In genomic region chr7:75442101-75442464, GRCh38 we compare ENCODE assay signal across 9 cellular contexts. TPM values are rescaled to one million over a fixed set of nuclear protein-coding genes. Genes with fewer than 3 reads are reported as not detected.
DNase-seq lines count a peak whose midpoint lies in the region; ATAC-seq, FAIRE-seq and TF ChIP-seq lines count a peak whose summit lies in the region.
"Not testable (repeated sequence)": the region's sequence is repeated elsewhere in the genome, so short reads cannot be mapped to it uniquely, and the experiment has no call there.
"Had no signal": no experiment of that assay in that cellular context is flagged by ENCODE, and none has a peak within 500 bp of the region (broad histone marks: within the 10 kb centered on the region; RNA-seq: fewer than 3 reads in every experiment).

No MANE protein-coding gene starts in this region.

- POLR2A ChIA-PET in WTC11 (lab: Charles Lee), result not testable (repeated sequence)

- not testable (repeated sequence) for H3K9me3 Mint-ChIP-seq in WTC11, nephron progenitor cell

- not testable (repeated sequence) for H3K4me1 Mint-ChIP-seq in WTC11, nephron progenitor cell

- H3K4me3 ChIP-seq in GM06990 (replicated peaks; ENCODE audit: low read depth, low read length) (peak overlapping the region; percentile 43), H7 (ENCODE audit: insufficient read depth, low read depth, low read length) (peak overlapping the region; percentile 29), bronchial epithelial cell (ENCODE audit: low read depth, low read length) (peak overlapping the region; percentile 34), left ventricle myocardium inferior (peak overlapping the region; percentile 72), tibial artery (peak overlapping the region; percentile 62 to 66)

- intact Hi-C loops in left ventricle myocardium inferior (cut with micrococcal nuclease); tibial artery (cut with DNase I; ENCODE audit: low total_unique reads): not testable (repeated sequence)

- DNase-seq in GM06990 (ENCODE audit: extremely low read depth, insufficient read length); H7; WTC11 (ENCODE audit: low spot score); bronchial epithelial cell (ENCODE audit: low read depth); left ventricle myocardium inferior; nephron progenitor cell; tibial artery: not testable (repeated sequence)

- H3K27me3 ChIP-seq in GM06990 (replicated peaks; ENCODE audit: control insufficient read depth, insufficient read depth, low read length); H7 (ENCODE audit: control insufficient read depth, insufficient read depth, low read length); bronchial epithelial cell (ENCODE audit: control insufficient read depth, insufficient read depth, low read length); left ventricle myocardium inferior (ENCODE audit: low read depth); tibial artery: not testable (repeated sequence)

- H3K36me3 Mint-ChIP-seq in WTC11, result peaks cover 33% of the 10 kb centered on the region
- peaks cover 29% of the 10 kb centered on the region for H3K36me3 Mint-ChIP-seq in nephron progenitor cell (ENCODE audit: low read depth)

- CTCF ChIA-PET in WTC11 (lab: Charles Lee), result not testable (repeated sequence)

- not testable (repeated sequence) for H3K36me3 ChIP-seq in GM06990 (ENCODE audit: control insufficient read depth, insufficient read depth, low read length); bronchial epithelial cell (ENCODE audit: control insufficient read depth, insufficient read depth, low read length)
- H3K36me3 ChIP-seq in H7 (replicated peaks; ENCODE audit: control insufficient read depth, insufficient read depth, low read length), result peaks cover 15% of the 10 kb centered on the region
- H3K36me3 ChIP-seq in left ventricle myocardium inferior, result peaks cover 38% of the 10 kb centered on the region
- peaks cover 35 to 37% (median 36%) of the 10 kb centered on the region in 3 donors for H3K36me3 ChIP-seq in tibial artery

- not testable (repeated sequence) for H3K9me3 ChIP-seq in left ventricle myocardium inferior (replicated peaks); tibial artery

- H3K4me1 ChIP-seq in left ventricle myocardium inferior, result peaks cover 14% of the 10 kb centered on the region
- H3K4me1 ChIP-seq in tibial artery, result not testable (repeated sequence)

- H3K27me3 Mint-ChIP-seq in WTC11 (ENCODE audit: low read depth); nephron progenitor cell (ENCODE audit: low read depth, poor library complexity): not testable (repeated sequence)

- H3K4me3 Mint-ChIP-seq in WTC11, result peak overlapping the region; percentile 89
- peak overlapping the region; percentile 94 for H3K4me3 Mint-ChIP-seq in nephron progenitor cell

- FAIRE-seq in bronchial epithelial cell (lab: Jason Lieb, UNC), result not testable (repeated sequence)

- ATAC-seq in HG03460 (IDR thresholded peaks at IDR 0.05; ENCODE audit: unreplicated experiment), result peak; percentile 51
- not testable (repeated sequence) for ATAC-seq in WTC11

- not testable (repeated sequence) for TF ChIP-seq CTCF in GM06990 (IDR thresholded peaks at IDR 0.05; ENCODE audit: insufficient read depth, low read length, poor library complexity, severe bottlenecking); WTC11 (IDR thresholded peaks at IDR 0.05); bronchial epithelial cell (IDR thresholded peaks at IDR 0.05; ENCODE audit: insufficient read depth, low read length, severe bottlenecking); left ventricle myocardium inferior (IDR thresholded peaks at IDR 0.05; ENCODE audit: borderline replicate concordance); nephron progenitor cell (IDR thresholded peaks at IDR 0.05); tibial artery (IDR thresholded peaks at IDR 0.05)

- H3K27ac Mint-ChIP-seq in WTC11, result peak overlapping the region; percentile 87; the same call in 1 of the 2 replicates
- H3K27ac Mint-ChIP-seq in nephron progenitor cell, result peak overlapping the region; percentile 90

- H3K27ac ChIP-seq in left ventricle myocardium inferior (replicated peaks) (peak overlapping the region; percentile 86), tibial artery (peak overlapping the region; percentile 76 to 85)

RNA-seq across cellular contexts. Expression of gene POM121C, which starts 44.0 kb away (rescaled TPM):
- 8.4 and 13.2 TPM in 2 replicates for total RNA-seq in H7 (2014; rRNA removed; shearing (Covaris generic))
- total RNA-seq in WTC11 (2021) (52.7 to 54.7 TPM (median 53.8 TPM) in 3 replicates), bronchial epithelial cell (7.4 and 12.1 TPM in 2 replicates), left ventricle myocardium inferior (20.9 TPM)

RNA-seq across cellular contexts. Expression of gene TRIM73, which starts 46.7 kb away (rescaled TPM):
- 1.4 and 5.7 TPM in 2 replicates for total RNA-seq in H7 (2014; rRNA removed; shearing (Covaris generic))
- total RNA-seq in WTC11 (2021), result 2.0 to 3.0 TPM (median 2.3 TPM) in 3 replicates
- 0.38 and 0.79 TPM in 2 replicates for total RNA-seq in bronchial epithelial cell
- 1.4 TPM for total RNA-seq in left ventricle myocardium inferior

RNA-seq across cellular contexts. Expression of gene SPDYE5, which starts 50.0 kb away (rescaled TPM):
- not detected in 2 replicates for total RNA-seq in H7 (2014; rRNA removed; shearing (Covaris generic))
- not detected in 3 replicates for total RNA-seq in WTC11 (2021)
- total RNA-seq in bronchial epithelial cell, result not detected in 2 replicates
- not detected for total RNA-seq in left ventricle myocardium inferior
- total RNA-seq: occipital lobe had no signal
